ENCODE assay signal across 20 cellular contexts in genomic region chr16:87880117-87880696, GRCh38. TPM values are rescaled to one million over a fixed set of nuclear protein-coding genes. Genes with fewer than 3 reads are reported as not detected.
DNase-seq lines count a peak whose midpoint lies in the region; ATAC-seq and TF ChIP-seq lines count a peak whose summit lies in the region.
"Had no signal": no experiment of that assay in that cellular context is flagged by ENCODE, and none has a peak within 500 bp of the region (broad histone marks: within the 10 kb centered on the region; RNA-seq: fewer than 3 reads in every experiment).

No MANE protein-coding gene starts in this region.

- CTCF ChIA-PET in activated CD4-positive, alpha-beta T cell treated with anti-CD3 and anti-CD28 coated beads for 36 hours (lab: Charles Lee) = no interaction called here

- intact Hi-C loops in activated CD4-positive, alpha-beta T cell treated with anti-CD3 and anti-CD28 coated beads for 36 hours (cut with DNase I, micrococcal nuclease) = no loop called here
- intact Hi-C loops in upper lobe of right lung (cut with DNase I) = no loop called here

- H3K36me3 Mint-ChIP-seq in activated CD4-positive, alpha-beta T cell treated with anti-CD3 and anti-CD28 coated beads for 36 hours (ENCODE audit: low read depth) = no peaks in the 10 kb centered on the region
- H3K36me3 Mint-ChIP-seq in activated T-helper 17 cell treated with anti-CD3 and anti-CD28 coated beads, Interleukin-2, amount 50 U/mL, for 72 hours (ENCODE audit: low read depth) = peaks cover 2% of the 10 kb centered on the region
- H3K36me3 Mint-ChIP-seq in neural crest cell (ENCODE audit: low read depth) = no peaks in the 10 kb centered on the region
- H3K36me3 Mint-ChIP-seq: CD8-positive, alpha-beta memory T cell had no signal

- H3K27ac ChIP-seq in upper lobe of right lung = no peak overlapping the region
- H3K27ac ChIP-seq: GM23248, Peyer's patch had no signal

- H3K27me3 ChIP-seq in upper lobe of right lung = peaks cover 12% of the 10 kb centered on the region
- H3K27me3 ChIP-seq: Peyer's patch had no signal

- no peak overlapping the region for H3K4me3 Mint-ChIP-seq in activated CD4-positive, alpha-beta T cell treated with anti-CD3 and anti-CD28 coated beads for 36 hours
- no peak overlapping the region for H3K4me3 Mint-ChIP-seq in activated T-helper 17 cell treated with anti-CD3 and anti-CD28 coated beads, Interleukin-2, amount 50 U/mL, for 72 hours
- H3K4me3 Mint-ChIP-seq in neural crest cell = no peak overlapping the region
- H3K4me3 Mint-ChIP-seq: CD8-positive, alpha-beta memory T cell had no signal

- H3K9me3 Mint-ChIP-seq in activated CD4-positive, alpha-beta T cell treated with anti-CD3 and anti-CD28 coated beads for 36 hours (ENCODE audit: low read depth) = peaks cover 5% of the 10 kb centered on the region
- no peaks in the 10 kb centered on the region for H3K9me3 Mint-ChIP-seq in activated T-helper 17 cell treated with anti-CD3 and anti-CD28 coated beads, Interleukin-2, amount 50 U/mL, for 72 hours
- H3K9me3 Mint-ChIP-seq in neural crest cell = peaks cover 5% of the 10 kb centered on the region
- H3K9me3 Mint-ChIP-seq: CD8-positive, alpha-beta memory T cell had no signal

- no peaks in the 10 kb centered on the region for H3K36me3 ChIP-seq in upper lobe of right lung
- H3K36me3 ChIP-seq: Peyer's patch had no signal

- H3K4me1 ChIP-seq in upper lobe of right lung = no peaks in the 10 kb centered on the region
- H3K4me1 ChIP-seq: Peyer's patch had no signal

- POLR2A ChIA-PET in activated CD4-positive, alpha-beta T cell treated with anti-CD3 and anti-CD28 coated beads for 36 hours (lab: Charles Lee) = no interaction called here

- H3K27ac Mint-ChIP-seq in activated CD4-positive, alpha-beta T cell treated with anti-CD3 and anti-CD28 coated beads for 36 hours = no peak overlapping the region
- H3K27ac Mint-ChIP-seq in activated T-helper 17 cell treated with anti-CD3 and anti-CD28 coated beads, Interleukin-2, amount 50 U/mL, for 72 hours = peak overlapping the region; percentile 15
- H3K27ac Mint-ChIP-seq in neural crest cell (ENCODE audit: unreplicated experiment) = peak overlapping the region; percentile 43

- peaks cover 24% of the 10 kb centered on the region for H3K4me1 Mint-ChIP-seq in activated CD4-positive, alpha-beta T cell treated with anti-CD3 and anti-CD28 coated beads for 36 hours
- H3K4me1 Mint-ChIP-seq in activated T-helper 17 cell treated with anti-CD3 and anti-CD28 coated beads, Interleukin-2, amount 50 U/mL, for 72 hours = peaks cover 2% of the 10 kb centered on the region
- H3K4me1 Mint-ChIP-seq in neural crest cell = peaks cover 11% of the 10 kb centered on the region

- no peak for TF ChIP-seq CTCF in neural crest cell (conservative IDR thresholded peaks at IDR 0.05)
- no peak for TF ChIP-seq CTCF in upper lobe of right lung (IDR thresholded peaks at IDR 0.05)

- H3K27me3 Mint-ChIP-seq in activated CD4-positive, alpha-beta T cell treated with anti-CD3 and anti-CD28 coated beads for 36 hours = no peaks in the 10 kb centered on the region
- H3K27me3 Mint-ChIP-seq in activated T-helper 17 cell treated with anti-CD3 and anti-CD28 coated beads, Interleukin-2, amount 50 U/mL, for 72 hours = peaks cover 5% of the 10 kb centered on the region
- H3K27me3 Mint-ChIP-seq in neural crest cell (ENCODE audit: low read depth) = peaks cover 44% of the 10 kb centered on the region

- no peaks in the 10 kb centered on the region for H3K9me3 ChIP-seq in upper lobe of right lung
- H3K9me3 ChIP-seq: Peyer's patch had no signal

- DNase-seq in activated CD4-positive, alpha-beta T cell treated with anti-CD3 and anti-CD28 coated beads for 36 hours = peak; percentile 5
- DNase-seq in activated CD4-positive, alpha-beta T cell treated with anti-CD3 and anti-CD28 coated beads, Interleukin-2, amount 50 U/mL, for 4 hours = no peak
- DNase-seq in neural crest cell (ENCODE audit: low read depth, low spot score) (no peak), upper lobe of right lung (no peak), NCI-H1105 treated with DMSO at 0.1 percent for 48 hours (lab: John Stamatoyannopoulos, UW) (no peak), SKM-1 (lab: John Stamatoyannopoulos, UW; ENCODE audit: unreplicated experiment) (no peak)
- DNase-seq: CD8-positive, alpha-beta memory T cell; DND-41; GDM1; GM23248; KBM-7; MV-4-11; NCI-H1417 treated with DMSO at 0.1 percent for 48 hours; NCI-H1930; NCI-H748 treated with DMSO at 0.1 percent for 48 hours; Peyer's patch; Right ventricle myocardium superior had no signal

- H3K4me3 ChIP-seq in upper lobe of right lung = no peak overlapping the region
- H3K4me3 ChIP-seq: GM23248, Peyer's patch had no signal

- ATAC-seq in activated CD4-positive, alpha-beta T cell treated with anti-CD3 and anti-CD28 coated beads for 36 hours = no peak
- ATAC-seq in activated T-helper 17 cell treated with anti-CD3 and anti-CD28 coated beads, Interleukin-2, amount 50 U/mL, for 72 hours (replicated peaks) = no peak
- ATAC-seq in upper lobe of right lung = peak; percentile 15
- ATAC-seq in GM21367 (IDR thresholded peaks at IDR 0.05; ENCODE audit: unreplicated experiment) = no peak

RNA-seq across cellular contexts. Expression of gene SLC7A5, which starts 10.9 kb away (rescaled TPM):
- total RNA-seq in activated CD4-positive, alpha-beta T cell treated with anti-CD3 and anti-CD28 coated beads for 36 hours = 100 to 1,000 TPM; 337 to 354 TPM
- total RNA-seq in activated T-helper 17 cell treated with anti-CD3 and anti-CD28 coated beads, Interleukin-2, amount 50 U/mL, for 72 hours = 100 to 1,000 TPM; 130 to 233 TPM
- total RNA-seq in neural crest cell (40.5 and 41.6 TPM in 2 replicates), upper lobe of right lung (13.5 TPM)

RNA-seq across cellular contexts. Expression of gene CA5A, which starts 56.1 kb away (rescaled TPM):
- not detected for total RNA-seq in activated CD4-positive, alpha-beta T cell treated with anti-CD3 and anti-CD28 coated beads for 36 hours
- not detected for total RNA-seq in activated T-helper 17 cell treated with anti-CD3 and anti-CD28 coated beads, Interleukin-2, amount 50 U/mL, for 72 hours
- total RNA-seq in neural crest cell (not detected in 2 replicates), upper lobe of right lung (not detected)
- total RNA-seq: A172; CD8-positive, alpha-beta memory T cell; GM23248; Peyer's patch; Right ventricle myocardium superior had no signal
